24 cellular contexts compared by ENCODE assay signal in genomic region chr10:129500617-129501339, GRCh38. TPM values are rescaled to one million over a fixed set of nuclear protein-coding genes. Genes with fewer than 3 reads are reported as not detected.
DNase-seq lines count a peak whose midpoint lies in the region; ATAC-seq, FAIRE-seq and TF ChIP-seq lines count a peak whose summit lies in the region.
"Had no signal": no experiment of that assay in that cellular context is flagged by ENCODE, and none has a peak within 500 bp of the region (broad histone marks: within the 10 kb centered on the region; RNA-seq: fewer than 3 reads in every experiment).

No MANE protein-coding gene starts in this region.

- H3K4me1 ChIP-seq in OCI-LY1 (ENCODE audit: insufficient read depth, low read length, severe bottlenecking) (peaks cover 45% of the 10 kb centered on the region), HepG2 (ENCODE audit: insufficient read depth, low read length) (peaks cover 21% of the 10 kb centered on the region), thymus (ENCODE audit: control insufficient read depth, insufficient read depth, low read length) (no peaks in the 10 kb centered on the region)

- peak overlapping the region; percentile 47; the same call in 1 of the 2 replicates for H3K4me2 ChIP-seq in OCI-LY1 (ENCODE audit: low read length)
- peak overlapping the region; percentile 41 for H3K4me2 ChIP-seq in HepG2 (ENCODE audit: low read depth, low read length)

- H3K27ac ChIP-seq in OCI-LY1 (ENCODE audit: low read depth, low read length, poor library complexity, severe bottlenecking) (peak overlapping the region; percentile 81), epithelial cell of prostate (peak overlapping the region; percentile 32), HepG2 (ENCODE audit: extremely low read length, insufficient read depth, low read length) (peak overlapping the region; percentile 47), thymus (ENCODE audit: low read depth) (peak overlapping the region; percentile 50)
- H3K27ac ChIP-seq: SK-N-MC had no signal

- POLR2A ChIA-PET in HepG2 (lab: Yijun Ruan, JAX), result interaction anchor here (1.1 kb wide), 1 partner anchor 33 kb away, joined by 12 read pairs; the partner anchor contains the start of gene MGMT
- POLR2A ChIA-PET in activated CD8-positive, alpha-beta T cell treated with anti-CD3 and anti-CD28 coated beads, Interleukin-2, amount 10 ng/mL, durations not matched to agents 7 days and 5 days (lab: Charles Lee), result no interaction called here

- TF ChIP-seq POLR2A in HepG2 (IDR thresholded peaks at IDR 0.05; ENCODE audit: insufficient read depth in 1 of 2, low read depth in 2 of 2, low read length in 2 of 2), result no peak

- H2AFZ ChIP-seq in OCI-LY1 (ENCODE audit: low read length) (no peak overlapping the region), HepG2 (ENCODE audit: low read length) (no peak overlapping the region)

- no peak for TF ChIP-seq CTCF in OCI-LY1 (IDR thresholded peaks at IDR 0.05; ENCODE audit: low read length)
- TF ChIP-seq CTCF in HepG2 (CRISPR knock-in tag; IDR thresholded peaks at IDR 0.05), result no peak

- intact Hi-C loops in HepG2 (cut with micrococcal nuclease; ENCODE audit: unreplicated experiment), result no loop called here

- H3K27ac Mint-ChIP-seq in activated CD8-positive, alpha-beta T cell treated with anti-CD3 and anti-CD28 coated beads, Interleukin-2, amount 10 ng/mL, durations not matched to agents 7 days and 5 days, result no peak overlapping the region
- no peak overlapping the region for H3K27ac Mint-ChIP-seq in activated T-cell treated with anti-CD3 and anti-CD28 coated beads, Interleukin-2, amount 50 U/mL, for 24 hours
- H3K27ac Mint-ChIP-seq: CD4-positive, alpha-beta memory T cell had no signal

- H3K27me3 ChIP-seq in OCI-LY1 (ENCODE audit: insufficient read depth, low read length) (no peaks in the 10 kb centered on the region), HepG2 (ENCODE audit: control insufficient read depth in 1 of 2, insufficient read depth in 2 of 2, low read length in 2 of 2) (no peaks in the 10 kb centered on the region), thymus (ENCODE audit: control insufficient read depth, insufficient read depth) (no peaks in the 10 kb centered on the region)

- H4K20me1 ChIP-seq in OCI-LY1 (ENCODE audit: insufficient read depth, low read length), result no peaks in the 10 kb centered on the region
- H4K20me1 ChIP-seq in HepG2 (ENCODE audit: insufficient read depth, low read length), result no peaks in the 10 kb centered on the region

- in situ Hi-C loops in HepG2 (cut with HindIII; ENCODE audit: extremely low pct_ligation_motif_present, low pct_unique_long_range_greater_than_20kb), result no loop called here

- no peaks in the 10 kb centered on the region for H3K9me2 ChIP-seq in OCI-LY1 (ENCODE audit: low read depth, low read length)

- WGBS in HepG2 (ENCODE audit: low lambda C conversion rate), result 62% methylated on average over 8 of the region's 9 CpGs
- WGBS in thymus, result 96% methylated on average over 9 of the region's 9 CpGs

- H3K4me3 Mint-ChIP-seq in activated CD8-positive, alpha-beta T cell treated with anti-CD3 and anti-CD28 coated beads, Interleukin-2, amount 10 ng/mL, durations not matched to agents 7 days and 5 days, result no peak overlapping the region
- no peak overlapping the region for H3K4me3 Mint-ChIP-seq in activated T-cell treated with anti-CD3 and anti-CD28 coated beads, Interleukin-2, amount 50 U/mL, for 24 hours
- H3K4me3 Mint-ChIP-seq: CD4-positive, alpha-beta memory T cell had no signal

- peaks cover 14% of the 10 kb centered on the region for H3K36me3 Mint-ChIP-seq in activated CD8-positive, alpha-beta T cell treated with anti-CD3 and anti-CD28 coated beads, Interleukin-2, amount 10 ng/mL, durations not matched to agents 7 days and 5 days (ENCODE audit: low read depth)
- peaks cover 80% of the 10 kb centered on the region for H3K36me3 Mint-ChIP-seq in activated T-cell treated with anti-CD3 and anti-CD28 coated beads, Interleukin-2, amount 50 U/mL, for 24 hours (ENCODE audit: low read depth)

- FAIRE-seq in HepG2 (lab: Jason Lieb, UNC), result peak; percentile 53

- no peak overlapping the region; the same call in 1 of the 2 replicates for H3K9ac ChIP-seq in OCI-LY1 (ENCODE audit: low read length)
- H3K9ac ChIP-seq in HepG2 (ENCODE audit: insufficient read depth, low read depth, low read length), result peak overlapping the region; percentile 20

- H3K9me3 Mint-ChIP-seq in activated CD8-positive, alpha-beta T cell treated with anti-CD3 and anti-CD28 coated beads, Interleukin-2, amount 10 ng/mL, durations not matched to agents 7 days and 5 days (ENCODE audit: insufficient read depth), result peaks cover 18% of the 10 kb centered on the region
- peaks cover 15% of the 10 kb centered on the region for H3K9me3 Mint-ChIP-seq in activated T-cell treated with anti-CD3 and anti-CD28 coated beads, Interleukin-2, amount 50 U/mL, for 24 hours

- BruUV-seq in HepG2 (replicated peaks; lab: Mats Ljungman, UMichigan), result no TSS peak

- peaks cover 30% of the 10 kb centered on the region for H3K79me2 ChIP-seq in OCI-LY1 (ENCODE audit: insufficient read depth, low read length)
- H3K79me2 ChIP-seq in HepG2 (ENCODE audit: insufficient read depth, low read length), result peaks cover 16% of the 10 kb centered on the region

- ATAC-seq in HepG2, result peak; percentile 99
- no peak for ATAC-seq in activated CD8-positive, alpha-beta T cell treated with anti-CD3 and anti-CD28 coated beads, Interleukin-2, amount 10 ng/mL, durations not matched to agents 7 days and 5 days

- no peaks in the 10 kb centered on the region for H3K4me1 Mint-ChIP-seq in activated CD8-positive, alpha-beta T cell treated with anti-CD3 and anti-CD28 coated beads, Interleukin-2, amount 10 ng/mL, durations not matched to agents 7 days and 5 days (ENCODE audit: low read depth)
- peaks cover 11% of the 10 kb centered on the region for H3K4me1 Mint-ChIP-seq in activated T-cell treated with anti-CD3 and anti-CD28 coated beads, Interleukin-2, amount 50 U/mL, for 24 hours (ENCODE audit: low read depth)

- H3K4me3 ChIP-seq in OCI-LY1 (ENCODE audit: low read depth, low read length, poor library complexity, severe bottlenecking) (no peak overlapping the region), HepG2 (replicated peaks in 1 of 3; ENCODE audit: insufficient read depth in 1 of 3, low read depth in 2 of 3, low read length in 3 of 3) (peak overlapping the region in 1 of 3 experiments; percentile 30; a peak in 2 of 6 replicates), thymus (ENCODE audit: low read length) (no peak overlapping the region)
- H3K4me3 ChIP-seq: SK-N-MC had no signal

- TF ChIP-seq EP300 in HepG2 (IDR thresholded peaks at IDR 0.05; ENCODE audit: low read depth in 2 of 2, low read length in 2 of 2), result no peak
- no peak for TF ChIP-seq EP300 in HepG2 (CRISPR knock-in tag; IDR thresholded peaks at IDR 0.05; ENCODE audit: borderline replicate concordance)

- no peaks in the 10 kb centered on the region for H3K27me3 Mint-ChIP-seq in activated CD8-positive, alpha-beta T cell treated with anti-CD3 and anti-CD28 coated beads, Interleukin-2, amount 10 ng/mL, durations not matched to agents 7 days and 5 days (ENCODE audit: low read depth)
- no peaks in the 10 kb centered on the region for H3K27me3 Mint-ChIP-seq in activated T-cell treated with anti-CD3 and anti-CD28 coated beads, Interleukin-2, amount 50 U/mL, for 24 hours
- H3K27me3 Mint-ChIP-seq: CD4-positive, alpha-beta memory T cell had no signal

- H3F3A ChIP-seq in OCI-LY1 (ENCODE audit: insufficient read depth, low read length), result no peaks in the 10 kb centered on the region

- DNase-seq in epithelial cell of prostate (ENCODE audit: low read depth, low spot score) (no peak), HepG2 (ENCODE audit: low spot score) (peak; percentile 57), NCI-H128 (lab: John Stamatoyannopoulos, UW; ENCODE audit: unreplicated experiment) (no peak), NCI-H345 (lab: John Stamatoyannopoulos, UW) (no peak)
- no peak for DNase-seq in activated CD8-positive, alpha-beta T cell treated with anti-CD3 and anti-CD28 coated beads, Interleukin-2, amount 10 ng/mL, durations not matched to agents 7 days and 5 days
- DNase-seq in activated T-cell treated with anti-CD3 and anti-CD28 coated beads, Interleukin-2, amount 50 U/mL, for 24 hours, result no peak
- DNase-seq: C1 segment of cervical spinal cord; CD4-positive, alpha-beta memory T cell; DMS79; EL; GF-D8; GOT3; HCEC 1CT; Karpas-422; NCI-H1092; NCI-H1436; NCI-H187 treated with DMSO at 0.1 percent for 48 hours; NCI-H2171 treated with DMSO at 0.1 percent for 48 hours; NCI-H524; NCI-H82; SIG-M5 had no signal

- TF ChIP-seq RAD21 in HepG2 (CRISPR knock-in tag; IDR thresholded peaks at IDR 0.05), result no peak

- CTCF ChIA-PET in HepG2 (lab: Yijun Ruan, JAX; ENCODE audit: low intra/inter-chr PET ratio, low total read pairs), result no interaction called here
- CTCF ChIA-PET in activated CD8-positive, alpha-beta T cell treated with anti-CD3 and anti-CD28 coated beads, Interleukin-2, amount 10 ng/mL, durations not matched to agents 7 days and 5 days (lab: Charles Lee), result no interaction called here

- H3K36me3 ChIP-seq in OCI-LY1 (ENCODE audit: insufficient read depth, low read length) (peaks cover 30% of the 10 kb centered on the region), HepG2 (replicated peaks in 1 of 2; ENCODE audit: control insufficient read depth in 1 of 2, insufficient read depth in 2 of 2, low read length in 2 of 2) (no peaks in the 10 kb centered on the region), thymus (ENCODE audit: control insufficient read depth, insufficient read depth) (no peaks in the 10 kb centered on the region)

- H3K9me3 ChIP-seq in OCI-LY1 (ENCODE audit: low read length) (peaks cover 8% of the 10 kb centered on the region; the same call in 1 of the 2 replicates), HepG2 (ENCODE audit: low read length) (peaks cover 13% of the 10 kb centered on the region; the same call in 1 of the 2 replicates), thymus (ENCODE audit: control insufficient read depth) (no peaks in the 10 kb centered on the region)

RNA-seq across cellular contexts. Expression of gene MGMT, which starts 33.7 kb away (rescaled TPM):
- total RNA-seq in HepG2 (2016; rRNA removed; fragmentation: Illumina TruSeq; extraction: Trizol), result 19.5 and 20.7 TPM in 2 replicates
- 4.8 and 5.5 TPM in 2 replicates for total RNA-seq in HepG2 (2016; cell fraction: cytosol; rRNA removed; fragmentation: Illumina TruSeq; extraction: Trizol; ENCODE audit: low read depth)
- 19.7 and 23.1 TPM in 2 replicates for total RNA-seq in HepG2 (2016; cell fraction: insoluble cytoplasmic fraction; rRNA removed; fragmentation: Illumina TruSeq; extraction: Trizol)
- 5.1 and 5.4 TPM in 2 replicates for total RNA-seq in HepG2 (2016; cell fraction: membrane; rRNA removed; fragmentation: Illumina TruSeq; extraction: Trizol)
- total RNA-seq in HepG2 (2016; cell fraction: nucleus; rRNA removed; fragmentation: Illumina TruSeq; extraction: Trizol), result 17.5 and 20.2 TPM in 2 replicates
- polyA plus RNA-seq in HepG2 (2011; rRNA removed) (12.0 and 12.6 TPM in 2 replicates), thymus (20.9 TPM)
- 16.4 and 22.8 TPM in 2 replicates for polyA plus RNA-seq in HepG2 (2011; cell fraction: cytosol; rRNA removed)
- polyA plus RNA-seq in HepG2 (2011; cell fraction: nucleus; rRNA removed), result 11.0 and 11.8 TPM in 2 replicates
- 8.0 and 10.5 TPM in 2 replicates for polyA plus RNA-seq in HepG2 (2012)
- polyA plus RNA-seq in HepG2 (2016; cell fraction: cytosol; fragmentation: Illumina TruSeq; extraction: Trizol; ENCODE audit: low read depth), result 4.0 and 4.2 TPM in 2 replicates
- polyA plus RNA-seq in HepG2 (2016; cell fraction: insoluble cytoplasmic fraction; fragmentation: Illumina TruSeq; extraction: Trizol; ENCODE audit: low read depth), result 16.3 and 18.9 TPM in 2 replicates
- 4.2 and 4.7 TPM in 2 replicates for polyA plus RNA-seq in HepG2 (2016; cell fraction: membrane; fragmentation: Illumina TruSeq; extraction: Trizol; ENCODE audit: low read depth)
- 11.8 and 13.5 TPM in 2 replicates for polyA plus RNA-seq in HepG2 (2016; cell fraction: nucleus; fragmentation: Illumina TruSeq; extraction: Trizol; ENCODE audit: insufficient read depth, low read depth)
- 11.9 and 13.9 TPM in 2 replicates for polyA minus RNA-seq in HepG2 (2011; rRNA and poly(A)+ RNA removed; ENCODE audit: low replicate concordance)
- polyA minus RNA-seq in HepG2 (2011; cell fraction: cytosol; rRNA and poly(A)+ RNA removed), result 4.1 and 4.6 TPM in 2 replicates
- 30.2 and 31.9 TPM in 2 replicates for polyA minus RNA-seq in HepG2 (2011; cell fraction: nucleus; rRNA and poly(A)+ RNA removed)
- 10 to 100 TPM; 16.7 to 17.3 TPM for total RNA-seq in activated CD8-positive, alpha-beta T cell treated with anti-CD3 and anti-CD28 coated beads, Interleukin-2, amount 10 ng/mL, durations not matched to agents 7 days and 5 days
